ENCODE assay signal across 1 cellular context in the genomic region with DNA sequence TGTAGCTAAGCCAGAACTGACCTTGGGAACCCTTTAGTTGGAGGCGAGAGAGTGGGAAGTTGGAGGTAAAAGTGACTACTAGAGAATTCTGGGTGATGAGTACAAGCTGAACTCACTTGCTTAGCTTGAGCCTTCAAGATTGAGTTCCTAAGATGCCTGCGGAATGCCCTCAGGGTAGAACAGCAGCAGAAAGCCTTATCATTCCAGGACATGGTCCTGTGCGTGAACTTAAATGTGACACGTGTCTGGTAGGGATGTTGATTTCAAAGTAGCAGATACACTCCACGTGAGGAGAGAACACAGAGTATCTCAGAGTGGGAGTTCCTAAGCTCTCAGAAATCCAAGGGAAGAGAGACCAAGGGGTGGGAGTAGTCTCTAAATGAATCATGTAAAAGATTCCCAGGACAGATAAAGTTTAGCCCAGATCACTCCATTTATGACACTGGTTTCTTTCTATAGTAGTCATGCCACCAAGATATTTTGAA.
A peak's percentile ranks its signal among the peaks of the same experiment; 100 is the strongest.
TF ChIP-seq lines count a peak whose summit lies in the region.

No MANE protein-coding gene starts in this region.

TF ChIP-seq in K562, 482 proteins besides CTCF, POLR2A, EP300 and RAD21 (continued from another document and continues in another):
- TF ChIP-seq CHAMP1 (IDR thresholded peaks at IDR 0.05): peak; percentile 34; the same call in 1 of the 2 replicates
- TF ChIP-seq ZNF644 (tag; IDR thresholded peaks at IDR 0.05; ENCODE audit: low read depth): no peak
- 0 out of 2 replicates have a peak, but pooled peaks have one; percentile 24 for TF ChIP-seq FOXM1 (IDR thresholded peaks at IDR 0.05; ENCODE audit: low read depth)
- TF ChIP-seq FOXM1 (CRISPR knock-in tag; IDR thresholded peaks at IDR 0.05; ENCODE audit: low read depth): no peak
- peak; percentile 63; the same call in 1 of the 2 replicates for TF ChIP-seq CXXC5 (CRISPR knock-in tag; IDR thresholded peaks at IDR 0.05)
- peak; percentile 87 for TF ChIP-seq SMARCA4 (IDR thresholded peaks at IDR 0.05)
- no peak for TF ChIP-seq NONO (IDR thresholded peaks at IDR 0.05; ENCODE audit: low read depth in 2 of 2, low read length in 1 of 2)
- TF ChIP-seq ZNF23 (CRISPR knock-in tag; IDR thresholded peaks at IDR 0.05): no peak
- TF ChIP-seq E4F1 (CRISPR knock-in tag; IDR thresholded peaks at IDR 0.05; ENCODE audit: borderline replicate concordance): no peak
- TF ChIP-seq TAL1 (IDR thresholded peaks at IDR 0.05): peak; percentile 45; the same call in 1 of the 2 replicates
- peak; percentile 50; the same call in 1 of the 2 replicates for TF ChIP-seq CTBP1 (IDR thresholded peaks at IDR 0.05; ENCODE audit: borderline replicate concordance)
- TF ChIP-seq, protein P1, sequence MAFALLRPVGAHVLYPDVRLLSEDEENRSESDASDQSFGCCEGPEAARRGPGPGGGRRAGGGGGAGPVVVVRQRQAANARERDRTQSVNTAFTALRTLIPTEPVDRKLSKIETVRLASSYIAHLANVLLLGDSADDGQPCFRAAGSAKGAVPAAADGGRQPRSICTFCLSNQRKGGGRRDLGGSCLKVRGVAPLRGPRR (CRISPR knock-in tag; IDR thresholded peaks at IDR 0.05): no peak
- TF ChIP-seq XRCC3 (IDR thresholded peaks at IDR 0.05): no peak
- TF ChIP-seq IRF2 (CRISPR knock-in tag; IDR thresholded peaks at IDR 0.05): no peak
- TF ChIP-seq HNRNPK (IDR thresholded peaks at IDR 0.05; ENCODE audit: low read depth, low read length, poor library complexity, severe bottlenecking): no peak
- TF ChIP-seq FOXK2 (conservative IDR thresholded peaks at IDR 0.05 in 1 of 2, IDR thresholded peaks at IDR 0.05 in 1 of 2; ENCODE audit: low read depth in 2 of 2): peak; percentile 49 to 79; a peak in 3 of 4 replicates
- TF ChIP-seq HMGN3 (IDR thresholded peaks at IDR 0.05; ENCODE audit: borderline replicate concordance, extremely low read depth, insufficient read length, low read depth, low read length): no peak
- TF ChIP-seq KAT7 (CRISPR knock-in tag; IDR thresholded peaks at IDR 0.05; ENCODE audit: borderline replicate concordance): no peak
- TF ChIP-seq ZNF217 (CRISPR knock-in tag; IDR thresholded peaks at IDR 0.05): no peak
- no peak for TF ChIP-seq CHD2 (IDR thresholded peaks at IDR 0.05; ENCODE audit: low read depth, low read length)
- peak; percentile 56; the same call in 1 of the 2 replicates for TF ChIP-seq ZBTB2 (IDR thresholded peaks at IDR 0.05)
- TF ChIP-seq, protein P2, sequence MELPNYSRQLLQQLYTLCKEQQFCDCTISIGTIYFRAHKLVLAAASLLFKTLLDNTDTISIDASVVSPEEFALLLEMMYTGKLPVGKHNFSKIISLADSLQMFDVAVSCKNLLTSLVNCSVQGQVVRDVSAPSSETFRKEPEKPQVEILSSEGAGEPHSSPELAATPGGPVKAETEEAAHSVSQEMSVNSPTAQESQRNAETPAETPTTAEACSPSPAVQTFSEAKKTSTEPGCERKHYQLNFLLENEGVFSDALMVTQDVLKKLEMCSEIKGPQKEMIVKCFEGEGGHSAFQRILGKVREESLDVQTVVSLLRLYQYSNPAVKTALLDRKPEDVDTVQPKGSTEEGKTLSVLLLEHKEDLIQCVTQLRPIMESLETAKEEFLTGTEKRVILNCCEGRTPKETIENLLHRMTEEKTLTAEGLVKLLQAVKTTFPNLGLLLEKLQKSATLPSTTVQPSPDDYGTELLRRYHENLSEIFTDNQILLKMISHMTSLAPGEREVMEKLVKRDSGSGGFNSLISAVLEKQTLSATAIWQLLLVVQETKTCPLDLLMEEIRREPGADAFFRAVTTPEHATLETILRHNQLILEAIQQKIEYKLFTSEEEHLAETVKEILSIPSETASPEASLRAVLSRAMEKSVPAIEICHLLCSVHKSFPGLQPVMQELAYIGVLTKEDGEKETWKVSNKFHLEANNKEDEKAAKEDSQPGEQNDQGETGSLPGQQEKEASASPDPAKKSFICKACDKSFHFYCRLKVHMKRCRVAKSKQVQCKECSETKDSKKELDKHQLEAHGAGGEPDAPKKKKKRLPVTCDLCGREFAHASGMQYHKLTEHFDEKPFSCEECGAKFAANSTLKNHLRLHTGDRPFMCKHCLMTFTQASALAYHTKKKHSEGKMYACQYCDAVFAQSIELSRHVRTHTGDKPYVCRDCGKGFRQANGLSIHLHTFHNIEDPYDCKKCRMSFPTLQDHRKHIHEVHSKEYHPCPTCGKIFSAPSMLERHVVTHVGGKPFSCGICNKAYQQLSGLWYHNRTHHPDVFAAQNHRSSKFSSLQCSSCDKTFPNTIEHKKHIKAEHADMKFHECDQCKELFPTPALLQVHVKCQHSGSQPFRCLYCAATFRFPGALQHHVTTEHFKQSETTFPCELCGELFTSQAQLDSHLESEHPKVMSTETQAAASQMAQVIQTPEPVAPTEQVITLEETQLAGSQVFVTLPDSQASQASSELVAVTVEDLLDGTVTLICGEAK (IDR thresholded peaks at IDR 0.05): 0 out of 2 replicates have a peak, but pooled peaks have one; percentile 11
- TF ChIP-seq, protein P2 (CRISPR knock-in tag; IDR thresholded peaks at IDR 0.05): no peak
- no peak for TF ChIP-seq CEBPB (tag; IDR thresholded peaks at IDR 0.05)
- no peak for TF ChIP-seq EWSR1 (IDR thresholded peaks at IDR 0.05; ENCODE audit: borderline replicate concordance, low read depth, partially characterized antibody)
- TF ChIP-seq STAT6 (CRISPR knock-in tag; IDR thresholded peaks at IDR 0.05): no peak
- TF ChIP-seq, protein P3, sequence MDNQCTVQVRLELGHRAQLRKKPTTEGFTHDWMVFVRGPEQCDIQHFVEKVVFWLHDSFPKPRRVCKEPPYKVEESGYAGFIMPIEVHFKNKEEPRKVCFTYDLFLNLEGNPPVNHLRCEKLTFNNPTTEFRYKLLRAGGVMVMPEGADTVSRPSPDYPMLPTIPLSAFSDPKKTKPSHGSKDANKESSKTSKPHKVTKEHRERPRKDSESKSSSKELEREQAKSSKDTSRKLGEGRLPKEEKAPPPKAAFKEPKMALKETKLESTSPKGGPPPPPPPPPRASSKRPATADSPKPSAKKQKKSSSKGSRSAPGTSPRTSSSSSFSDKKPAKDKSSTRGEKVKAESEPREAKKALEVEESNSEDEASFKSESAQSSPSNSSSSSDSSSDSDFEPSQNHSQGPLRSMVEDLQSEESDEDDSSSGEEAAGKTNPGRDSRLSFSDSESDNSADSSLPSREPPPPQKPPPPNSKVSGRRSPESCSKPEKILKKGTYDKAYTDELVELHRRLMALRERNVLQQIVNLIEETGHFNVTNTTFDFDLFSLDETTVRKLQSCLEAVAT (IDR thresholded peaks at IDR 0.05): 0 out of 4 replicates have a peak, but pooled peaks of 1 of the 2 experiments have one; percentile 39
- TF ChIP-seq MYC (IDR thresholded peaks at IDR 0.05; ENCODE audit: low read depth, low read length): peak; percentile 64
- no peak for TF ChIP-seq MYC (CRISPR knock-in tag; IDR thresholded peaks at IDR 0.05; ENCODE audit: borderline replicate concordance, low read depth)
- TF ChIP-seq DPF2 (IDR thresholded peaks at IDR 0.05): peak; percentile 81
- peak; percentile 48; the same call in 1 of the 2 replicates for TF ChIP-seq ZNF766 (CRISPR knock-in tag; conservative IDR thresholded peaks at IDR 0.05)
- TF ChIP-seq U2AF2 (optimal IDR thresholded peaks at IDR 0.05; ENCODE audit: low read depth, low read length): no peak
- peak; percentile 22; the same call in 1 of the 2 replicates for TF ChIP-seq MYNN (IDR thresholded peaks at IDR 0.05)
- no peak for TF ChIP-seq MYNN (CRISPR knock-in tag; IDR thresholded peaks at IDR 0.05)
- 0 out of 2 replicates have a peak, but pooled peaks have one; percentile 21 for TF ChIP-seq ZBTB17 (CRISPR knock-in tag; IDR thresholded peaks at IDR 0.05)
- no peak for TF ChIP-seq ZNF354B (CRISPR knock-in tag; IDR thresholded peaks at IDR 0.05)
- no peak for TF ChIP-seq NRF1 (conservative IDR thresholded peaks at IDR 0.05 in 1 of 2, IDR thresholded peaks at IDR 0.05 in 1 of 2)
- no peak for TF ChIP-seq KDM4B (IDR thresholded peaks at IDR 0.05; ENCODE audit: borderline replicate concordance in 2 of 2, low read depth in 1 of 2)
- TF ChIP-seq ERF (CRISPR knock-in tag; IDR thresholded peaks at IDR 0.05): 0 out of 2 replicates have a peak, but pooled peaks have one; percentile 19
